8 cellular contexts compared by ENCODE assay signal in genomic region chr6:147390909-147391536, GRCh38.
DNase-seq lines count a peak whose midpoint lies in the region; ATAC-seq and TF ChIP-seq lines count a peak whose summit lies in the region.

No MANE protein-coding gene starts in this region.

- no peaks in the 10 kb centered on the region for H3K9me3 ChIP-seq in breast epithelium
- H3K9me3 ChIP-seq in testis = no peaks in the 10 kb centered on the region
- no peaks in the 10 kb centered on the region for H3K9me3 ChIP-seq in CD4-positive, alpha-beta T cell (ENCODE audit: control insufficient read depth, low read length)

- TF ChIP-seq POLR2A in breast epithelium (IDR thresholded peaks at IDR 0.05) (no peak), testis (IDR thresholded peaks at IDR 0.05) (no peak)

- H3K27me3 Mint-ChIP-seq in MCF 10A (ENCODE audit: insufficient read depth, unreplicated experiment) = no peaks in the 10 kb centered on the region
- no peaks in the 10 kb centered on the region for H3K27me3 Mint-ChIP-seq in activated T-cell treated with anti-CD3 and anti-CD28 coated beads, Interleukin-2, amount 50 U/mL, for 24 hours
- no peaks in the 10 kb centered on the region for H3K27me3 Mint-ChIP-seq in CD4-positive, alpha-beta T cell

- intact Hi-C loops in MCF 10A (cut with micrococcal nuclease) = loop anchor here (1.0 to 10.0 kb wide), 4 partner anchors 114 to 860 kb away; partner anchors contain the start of gene SAMD5
- intact Hi-C loops in breast epithelium (cut with DNase I; ENCODE audit: low total_unique reads) = no loop called here
- intact Hi-C loops in testis (cut with DNase I; ENCODE audit: low total_unique reads) = no loop called here
- intact Hi-C loops in CD4-positive, alpha-beta T cell (cut with DNase I, micrococcal nuclease) = loop anchor here in 1 of 2 experiments (2.0 kb wide), 1 partner anchor 776 kb away; no protein-coding TSS in a partner anchor

- H3K27me3 ChIP-seq in breast epithelium (no peaks in the 10 kb centered on the region), testis (no peaks in the 10 kb centered on the region)
- no peaks in the 10 kb centered on the region for H3K27me3 ChIP-seq in CD4-positive, alpha-beta T cell (ENCODE audit: control insufficient read depth, insufficient read depth, low read length)

- peaks cover 17% of the 10 kb centered on the region for H3K36me3 Mint-ChIP-seq in MCF 10A (ENCODE audit: insufficient read depth, unreplicated experiment)
- H3K36me3 Mint-ChIP-seq in activated T-cell treated with anti-CD3 and anti-CD28 coated beads, Interleukin-2, amount 50 U/mL, for 24 hours (ENCODE audit: low read depth) = peaks cover 4% of the 10 kb centered on the region
- H3K36me3 Mint-ChIP-seq in CD4-positive, alpha-beta T cell (ENCODE audit: low read depth) = peaks cover 7% of the 10 kb centered on the region

- no peak overlapping the region for H3K27ac Mint-ChIP-seq in MCF 10A (ENCODE audit: low read depth, unreplicated experiment)
- no peak overlapping the region for H3K27ac Mint-ChIP-seq in activated T-cell treated with anti-CD3 and anti-CD28 coated beads, Interleukin-2, amount 50 U/mL, for 24 hours
- H3K27ac Mint-ChIP-seq in CD4-positive, alpha-beta T cell = no peak overlapping the region

- no peak overlapping the region for H3K27ac ChIP-seq in breast epithelium
- no peak overlapping the region for H3K27ac ChIP-seq in testis
- H3K27ac ChIP-seq in CD4-positive, alpha-beta T cell (ENCODE audit: low read depth, low read length) = no peak overlapping the region

- no peaks in the 10 kb centered on the region for H3K4me1 ChIP-seq in breast epithelium
- no peaks in the 10 kb centered on the region for H3K4me1 ChIP-seq in testis

- no TSS peak for BruUV-seq in MCF 10A (replicated peaks; lab: Mats Ljungman, UMichigan)

- H3K4me3 ChIP-seq in breast epithelium = no peak overlapping the region
- H3K4me3 ChIP-seq in testis = no peak overlapping the region

- no peak overlapping the region for H3K4me3 Mint-ChIP-seq in MCF 10A (ENCODE audit: unreplicated experiment)
- H3K4me3 Mint-ChIP-seq in activated T-cell treated with anti-CD3 and anti-CD28 coated beads, Interleukin-2, amount 50 U/mL, for 24 hours = no peak overlapping the region
- H3K4me3 Mint-ChIP-seq in CD4-positive, alpha-beta T cell = no peak overlapping the region

- no peaks in the 10 kb centered on the region for H3K4me1 Mint-ChIP-seq in MCF 10A (ENCODE audit: insufficient read depth, unreplicated experiment)
- H3K4me1 Mint-ChIP-seq in activated T-cell treated with anti-CD3 and anti-CD28 coated beads, Interleukin-2, amount 50 U/mL, for 24 hours (ENCODE audit: low read depth) = peaks cover 13% of the 10 kb centered on the region
- peaks cover 4% of the 10 kb centered on the region for H3K4me1 Mint-ChIP-seq in CD4-positive, alpha-beta T cell (ENCODE audit: low read depth)

- ATAC-seq in CD4-positive, alpha-beta T cell (ENCODE audit: poor library complexity) = no peak

- POLR2A ChIA-PET in MCF 10A (lab: Yijun Ruan, JAX) = interaction anchor here (1.0 kb wide), 1 partner anchor 16 kb away, joined by 3 read pairs; no protein-coding TSS in a partner anchor
- POLR2A ChIA-PET in CD4-positive, alpha-beta T cell (lab: Charles Lee) = interaction anchor here (0.6 kb wide), 1 partner anchor 9 kb away, joined by 3 read pairs; no protein-coding TSS in a partner anchor

- TF ChIP-seq CTCF in MCF 10A (IDR thresholded peaks at IDR 0.05; ENCODE audit: unreplicated experiment) (peak; percentile 30), breast epithelium (IDR thresholded peaks at IDR 0.05) (no peak), testis (IDR thresholded peaks at IDR 0.05) (peak in 2 of 3 experiments; percentile 26 to 48)
- TF ChIP-seq CTCF in CD4-positive, alpha-beta T cell (IDR thresholded peaks at IDR 0.05) = no peak

- peak; percentile 43 for DNase-seq in MCF 10A (ENCODE audit: unreplicated experiment)
- DNase-seq in breast epithelium (ENCODE audit: low spot score in 2 of 2) = no peak
- DNase-seq in RPMI8226 = peak; percentile 28
- DNase-seq in fibroblast of the conjunctiva (ENCODE audit: low read depth) = peak; percentile 24
- DNase-seq in testis = peak; percentile 43
- DNase-seq in activated T-cell treated with anti-CD3 and anti-CD28 coated beads, Interleukin-2, amount 50 U/mL, for 24 hours = no peak
- no peak for DNase-seq in AG08396 (ENCODE audit: low spot score)
- no peak for DNase-seq in CD4-positive, alpha-beta T cell

- CTCF ChIA-PET in MCF 10A (lab: Yijun Ruan, JAX) = interaction anchor here (0.6 to 1.3 kb wide), 10 partner anchors 10 to 1140 kb away, joined by 3 to 6 read pairs (median 4); no protein-coding TSS in a partner anchor
- CTCF ChIA-PET in CD4-positive, alpha-beta T cell (lab: Charles Lee) = no interaction called here

- 53 to 55% methylated on average over 5 of the region's 5 CpGs for WGBS in testis, 2 donors

- no peaks in the 10 kb centered on the region for H3K9me3 Mint-ChIP-seq in MCF 10A (ENCODE audit: unreplicated experiment)
- no peaks in the 10 kb centered on the region for H3K9me3 Mint-ChIP-seq in activated T-cell treated with anti-CD3 and anti-CD28 coated beads, Interleukin-2, amount 50 U/mL, for 24 hours
- no peaks in the 10 kb centered on the region for H3K9me3 Mint-ChIP-seq in CD4-positive, alpha-beta T cell

- H3K36me3 ChIP-seq in breast epithelium (peaks cover 6% of the 10 kb centered on the region), testis (ENCODE audit: low read depth, missing control alignments) (no peaks in the 10 kb centered on the region)

Comparison
In these comparisons a context has a peak if more than half of its experiments do, and no peak if none do; other contexts are left out.
1. DNase-seq: peak in MCF 10A (single experiment), RPMI8226 (single experiment), fibroblast of the conjunctiva (single experiment) and testis (single experiment); none in breast epithelium (0 of 2), activated T-cell treated with anti-CD3 and anti-CD28 coated beads, Interleukin-2, amount 50 U/mL, for 24 hours (single experiment), AG08396 (single experiment) and CD4-positive, alpha-beta T cell (0 of 10).
2. CTCF ChIP-seq: peak in MCF 10A (single experiment) and testis (2 of 3); none in breast epithelium (0 of 3) and CD4-positive, alpha-beta T cell (single experiment).